Comparison of ENCODE assay signal across 18 cellular contexts in the genomic region with DNA sequence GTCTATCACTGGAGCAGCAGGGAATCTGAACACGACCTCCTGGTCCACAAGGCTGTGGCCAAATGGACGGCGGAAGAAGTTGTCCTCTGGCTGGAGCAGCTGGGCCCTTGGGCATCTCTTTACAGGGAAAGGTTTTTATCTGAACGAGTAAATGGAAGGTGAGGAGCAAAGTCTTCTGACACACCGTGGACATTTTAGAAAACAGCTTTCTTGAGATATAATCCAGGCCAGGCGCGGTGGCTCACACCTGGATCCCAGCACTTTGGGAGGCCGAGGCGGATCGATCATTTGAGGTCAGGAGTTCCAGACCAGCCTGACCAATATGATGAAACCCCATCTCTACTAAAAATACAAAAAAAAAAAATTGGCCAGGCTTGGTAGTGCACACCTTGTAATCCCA. TPM values are rescaled to one million over a fixed set of nuclear protein-coding genes. Genes with fewer than 3 reads are reported as not detected.
"Had no signal": no experiment of that assay in that cellular context is flagged by ENCODE, and none has a peak within 500 bp of the region (broad histone marks: within the 10 kb centered on the region; RNA-seq: fewer than 3 reads in every experiment).

No MANE protein-coding gene starts in this region.

- DNase-seq: activated CD4-positive, alpha-beta T cell treated with anti-CD3 and anti-CD28 coated beads for 36 hours; activated CD8-positive, alpha-beta memory T cell treated with anti-CD3 and anti-CD28 coated beads, Interleukin-2, amount 50 U/mL, for 48 hours; activated gamma-delta T cell; mucosa of descending colon; naive thymus-derived CD4-positive, alpha-beta T cell; ovary; sigmoid colon; SJCRH30; stimulated activated CD4-positive, alpha-beta T cell treated with anti-CD3 and anti-CD28 coated beads, Interleukin-12 subunit alpha, Interleukin-12 subunit beta, amount 100 ng/mL, for 4 hours; stimulated activated CD4-positive, alpha-beta T cell treated with anti-CD3 and anti-CD28 coated beads, Interleukin-2, amount 100 ng/mL, for 24 hours; substantia nigra; T-helper 2 cell; trophoblast cell had no signal

- H3K4me3 Mint-ChIP-seq: activated CD4-positive, alpha-beta T cell treated with anti-CD3 and anti-CD28 coated beads for 36 hours; naive thymus-derived CD4-positive, alpha-beta T cell; stimulated activated memory B cell treated with anti-CD40 and anti-IgM and Interleukin-4, amounts not matched to agents 10 μg/mL and 1 μg/mL and 100 μg/mL, for 72 hours had no signal

- H3K36me3 ChIP-seq: ovary had no signal

- H3K9me3 Mint-ChIP-seq: naive thymus-derived CD4-positive, alpha-beta T cell; stimulated activated memory B cell treated with anti-CD40 and anti-IgM and Interleukin-4, amounts not matched to agents 10 μg/mL and 1 μg/mL and 100 μg/mL, for 72 hours had no signal

- H3K27me3 Mint-ChIP-seq: activated CD4-positive, alpha-beta T cell treated with anti-CD3 and anti-CD28 coated beads for 36 hours; naive thymus-derived CD4-positive, alpha-beta T cell; stimulated activated memory B cell treated with anti-CD40 and anti-IgM and Interleukin-4, amounts not matched to agents 10 μg/mL and 1 μg/mL and 100 μg/mL, for 72 hours had no signal

- H3K27me3 ChIP-seq: hepatocyte, ovary, sigmoid colon, SJCRH30 had no signal

- H3K4me3 ChIP-seq: hepatocyte, mucosa of descending colon, ovary, sigmoid colon, SJCRH30 had no signal

- H3K4me1 ChIP-seq: sigmoid colon, SJCRH30 had no signal

- H3K4me1 Mint-ChIP-seq: naive thymus-derived CD4-positive, alpha-beta T cell had no signal

- H3K9me3 ChIP-seq: mucosa of descending colon, ovary, sigmoid colon, SJCRH30 had no signal

- H3K27ac ChIP-seq: hepatocyte, ovary, sigmoid colon, SJCRH30 had no signal

RNA-seq across cellular contexts. Expression of gene PLA2G10, which starts 44.3 kb away (rescaled TPM):
- total RNA-seq: activated CD4-positive, alpha-beta T cell treated with anti-CD3 and anti-CD28 coated beads for 36 hours; astrocyte; dermis microvascular lymphatic vessel endothelial cell; left lobe of liver; naive thymus-derived CD4-positive, alpha-beta T cell; sigmoid colon; SJCRH30 had no signal
